Comparison of ENCODE assay signal across 24 cellular contexts in the genomic region with DNA sequence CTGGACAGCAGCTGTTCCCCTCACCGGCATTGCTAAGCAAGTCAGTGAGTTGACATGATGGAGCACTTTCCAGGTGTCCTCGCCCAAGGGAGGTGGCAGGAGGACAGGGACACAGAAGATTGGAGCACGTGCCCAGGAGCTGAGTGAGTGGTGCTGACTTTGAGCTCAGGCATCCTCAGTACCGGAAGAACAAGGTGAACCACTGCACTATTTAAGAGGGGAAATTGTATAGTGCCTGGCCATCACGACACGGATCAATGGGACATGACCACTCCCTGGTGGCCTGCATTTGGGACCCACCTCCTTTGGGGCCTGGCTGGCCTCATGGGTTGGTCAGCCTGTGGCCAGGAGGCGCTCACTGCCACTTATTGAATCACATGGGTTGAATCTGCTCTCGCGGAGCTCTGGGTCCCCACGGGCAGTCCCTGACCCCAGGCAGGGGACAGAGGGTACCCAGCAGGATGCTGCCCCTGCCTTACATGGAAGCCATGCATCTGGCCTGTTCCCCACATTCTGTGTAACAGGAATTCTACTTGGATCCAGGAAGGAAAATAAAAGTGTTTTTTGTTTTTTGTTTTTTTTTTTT.
"Had no signal": no experiment of that assay in that cellular context is flagged by ENCODE, and none has a peak within 500 bp of the region (broad histone marks: within the 10 kb centered on the region; RNA-seq: fewer than 3 reads in every experiment).

No MANE protein-coding gene starts in this region.

- H3K4me3 Mint-ChIP-seq: activated CD4-positive, alpha-beta memory T cell treated with anti-CD3 and anti-CD28 coated beads, Interleukin-2, amount 10 ng/mL, durations not matched to agents 7 days and 5 days; activated CD8-positive, alpha-beta memory T cell treated with anti-CD3 and anti-CD28 coated beads, Interleukin-2, amount 10 ng/mL, durations not matched to agents 7 days and 5 days; activated naive CD4-positive, alpha-beta T cell treated with anti-CD3 and anti-CD28 coated beads, Interleukin-2, amount 50 U/mL, for 24 hours; activated naive CD8-positive, alpha-beta T cell treated with anti-CD3 and anti-CD28 coated beads, Interleukin-2, amount 50 U/mL, for 24 hours; nephron; T-cell; type B pancreatic cell had no signal

- H3K4me3 ChIP-seq: colonic mucosa, gastrocnemius medialis, left ventricle myocardium inferior, right lobe of liver, skin epidermis, testis had no signal

- H3K36me3 ChIP-seq: colonic mucosa, gastrocnemius medialis, left ventricle myocardium inferior, neutrophil, right lobe of liver, WERI-Rb-1 had no signal

- H3K27me3 ChIP-seq: colonic mucosa, gastrocnemius medialis, neutrophil, right lobe of liver, testis had no signal

- DNase-seq: activated CD4-positive, alpha-beta memory T cell treated with anti-CD3 and anti-CD28 coated beads, Interleukin-2, amount 10 ng/mL, durations not matched to agents 7 days and 5 days; activated CD4-positive, alpha-beta T cell treated with anti-CD3 and anti-CD28 coated beads for 48 hours; activated naive CD8-positive, alpha-beta T cell treated with anti-CD3 and anti-CD28 coated beads, Interleukin-2, amount 50 U/mL, for 24 hours; activated T-cell treated with anti-CD3 and anti-CD28 coated beads, Interleukin-2, amount 50 U/mL, for 48 hours; colonic mucosa; effector memory CD4-positive, alpha-beta T cell; gastrocnemius medialis; glutamatergic neuron; left ventricle myocardium inferior; right lobe of liver; stimulated activated CD4-positive, alpha-beta T cell treated with anti-CD3 and anti-CD28 coated beads, Interleukin-12 subunit alpha, Interleukin-12 subunit beta, amount 100 ng/mL, for 4 hours; stimulated activated CD4-positive, alpha-beta T cell treated with anti-CD3 and anti-CD28 coated beads, Interleukin-4, amount 100 ng/mL, for 1 hour; stimulated activated naive CD8-positive, alpha-beta T cell treated with anti-CD3 and anti-CD28 coated beads, Interleukin-15, Interleukin-2, amounts not matched to agents 100 U/mL and 50 U/mL, for 24 hours; testis; WERI-Rb-1 had no signal

- H3K4me1 Mint-ChIP-seq: activated CD4-positive, alpha-beta memory T cell treated with anti-CD3 and anti-CD28 coated beads, Interleukin-2, amount 10 ng/mL, durations not matched to agents 7 days and 5 days; activated CD8-positive, alpha-beta memory T cell treated with anti-CD3 and anti-CD28 coated beads, Interleukin-2, amount 10 ng/mL, durations not matched to agents 7 days and 5 days; activated naive CD4-positive, alpha-beta T cell treated with anti-CD3 and anti-CD28 coated beads, Interleukin-2, amount 50 U/mL, for 24 hours; activated naive CD8-positive, alpha-beta T cell treated with anti-CD3 and anti-CD28 coated beads, Interleukin-2, amount 50 U/mL, for 24 hours; T-cell had no signal

- H3K9me3 Mint-ChIP-seq: activated CD4-positive, alpha-beta memory T cell treated with anti-CD3 and anti-CD28 coated beads, Interleukin-2, amount 10 ng/mL, durations not matched to agents 7 days and 5 days; activated naive CD4-positive, alpha-beta T cell treated with anti-CD3 and anti-CD28 coated beads, Interleukin-2, amount 50 U/mL, for 24 hours; activated T-helper 2 cell treated with anti-CD3 and anti-CD28 coated beads, Interferon-gamma antibody, Interleukin-2, Interleukin-4, amounts not matched to agents 10 μg/mL and 5 μg/mL and 100 μg/mL, durations not matched to agents 14 hours and 24 hours and 36 hours; nephron had no signal

- H3K36me3 Mint-ChIP-seq: activated CD8-positive, alpha-beta memory T cell treated with anti-CD3 and anti-CD28 coated beads, Interleukin-2, amount 10 ng/mL, durations not matched to agents 7 days and 5 days; activated naive CD4-positive, alpha-beta T cell treated with anti-CD3 and anti-CD28 coated beads, Interleukin-2, amount 50 U/mL, for 24 hours; T-cell; type B pancreatic cell had no signal

- H3K9me3 ChIP-seq: colonic mucosa, gastrocnemius medialis, left ventricle myocardium inferior, neutrophil, right lobe of liver, testis had no signal

- ATAC-seq: activated CD4-positive, CD25-positive, alpha-beta regulatory T cell treated with anti-CD3 and anti-CD28 coated beads, Interleukin-2, amount 50 U/mL, for 24 hours; activated CD8-positive, alpha-beta memory T cell treated with anti-CD3 and anti-CD28 coated beads, Interleukin-2, amount 10 ng/mL, durations not matched to agents 7 days and 5 days; activated naive CD8-positive, alpha-beta T cell treated with anti-CD3 and anti-CD28 coated beads, Interleukin-2, amount 50 U/mL, for 24 hours; gastrocnemius medialis; right lobe of liver; stimulated activated naive CD8-positive, alpha-beta T cell treated with anti-CD3 and anti-CD28 coated beads, Interleukin-15, Interleukin-2, amounts not matched to agents 100 U/mL and 50 U/mL, for 24 hours; T-cell had no signal

- H3K27ac Mint-ChIP-seq: activated CD4-positive, alpha-beta memory T cell treated with anti-CD3 and anti-CD28 coated beads, Interleukin-2, amount 10 ng/mL, durations not matched to agents 7 days and 5 days; activated CD8-positive, alpha-beta memory T cell treated with anti-CD3 and anti-CD28 coated beads, Interleukin-2, amount 10 ng/mL, durations not matched to agents 7 days and 5 days; activated naive CD4-positive, alpha-beta T cell treated with anti-CD3 and anti-CD28 coated beads, Interleukin-2, amount 50 U/mL, for 24 hours; activated naive CD8-positive, alpha-beta T cell treated with anti-CD3 and anti-CD28 coated beads, Interleukin-2, amount 50 U/mL, for 24 hours; activated T-helper 2 cell treated with anti-CD3 and anti-CD28 coated beads, Interferon-gamma antibody, Interleukin-2, Interleukin-4, amounts not matched to agents 10 μg/mL and 5 μg/mL and 100 μg/mL, durations not matched to agents 14 hours and 24 hours and 36 hours; nephron; T-cell; type B pancreatic cell had no signal

- H3K27me3 Mint-ChIP-seq: activated CD4-positive, alpha-beta memory T cell treated with anti-CD3 and anti-CD28 coated beads, Interleukin-2, amount 10 ng/mL, durations not matched to agents 7 days and 5 days; activated CD8-positive, alpha-beta memory T cell treated with anti-CD3 and anti-CD28 coated beads, Interleukin-2, amount 10 ng/mL, durations not matched to agents 7 days and 5 days; activated naive CD4-positive, alpha-beta T cell treated with anti-CD3 and anti-CD28 coated beads, Interleukin-2, amount 50 U/mL, for 24 hours had no signal

- H3K27ac ChIP-seq: colonic mucosa, gastrocnemius medialis, left ventricle myocardium inferior, neutrophil, right lobe of liver, skin epidermis, testis, WERI-Rb-1 had no signal

- H3K4me1 ChIP-seq: colonic mucosa, gastrocnemius medialis, right lobe of liver, testis had no signal
